ENCODE assay signal across 2 cellular contexts in genomic region chr12:93113317-93114006, GRCh38.
TF ChIP-seq lines count a peak whose summit lies in the region.

No MANE protein-coding gene starts in this region.

TF ChIP-seq in IMR-90, 13 proteins besides CTCF, POLR2A, EP300 and RAD21:
- TF ChIP-seq, protein P1, sequence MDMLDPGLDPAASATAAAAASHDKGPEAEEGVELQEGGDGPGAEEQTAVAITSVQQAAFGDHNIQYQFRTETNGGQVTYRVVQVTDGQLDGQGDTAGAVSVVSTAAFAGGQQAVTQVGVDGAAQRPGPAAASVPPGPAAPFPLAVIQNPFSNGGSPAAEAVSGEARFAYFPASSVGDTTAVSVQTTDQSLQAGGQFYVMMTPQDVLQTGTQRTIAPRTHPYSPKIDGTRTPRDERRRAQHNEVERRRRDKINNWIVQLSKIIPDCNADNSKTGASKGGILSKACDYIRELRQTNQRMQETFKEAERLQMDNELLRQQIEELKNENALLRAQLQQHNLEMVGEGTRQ (IDR thresholded peaks at IDR 0.05; ENCODE audit: low read depth, low read length), result no peak
- TF ChIP-seq SMC3 (IDR thresholded peaks at IDR 0.05; ENCODE audit: low read depth, low read length), result no peak
- no peak for TF ChIP-seq MAZ (IDR thresholded peaks at IDR 0.05; ENCODE audit: borderline replicate concordance, low read depth, low read length)
- TF ChIP-seq CHD1 (IDR thresholded peaks at IDR 0.05; ENCODE audit: low read depth, low read length), result no peak
- no peak for TF ChIP-seq FOS (IDR thresholded peaks at IDR 0.05; ENCODE audit: low read depth, low read length)

TF ChIP-seq in endothelial cell of umbilical vein, 7 proteins besides CTCF, POLR2A, EP300 and RAD21:
- TF ChIP-seq, protein P2, sequence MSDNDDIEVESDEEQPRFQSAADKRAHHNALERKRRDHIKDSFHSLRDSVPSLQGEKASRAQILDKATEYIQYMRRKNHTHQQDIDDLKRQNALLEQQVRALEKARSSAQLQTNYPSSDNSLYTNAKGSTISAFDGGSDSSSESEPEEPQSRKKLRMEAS (IDR thresholded peaks at IDR 0.05; ENCODE audit: insufficient read depth, insufficient read length), result no peak
- TF ChIP-seq FOS (IDR thresholded peaks at IDR 0.05; ENCODE audit: borderline replicate concordance, insufficient read depth, low read length), result peak; percentile 49
- TF ChIP-seq JUN (IDR thresholded peaks at IDR 0.05; ENCODE audit: borderline replicate concordance, insufficient read depth, insufficient read length, low read depth), result peak; percentile 62
- TF ChIP-seq MYC (IDR thresholded peaks at IDR 0.05; ENCODE audit: low read depth, low read length), result no peak
TF ChIP-seq in endothelial cell of umbilical vein: peak in this region for 2.
